Comparison of ENCODE assay signal across 12 cellular contexts in the genomic region with DNA sequence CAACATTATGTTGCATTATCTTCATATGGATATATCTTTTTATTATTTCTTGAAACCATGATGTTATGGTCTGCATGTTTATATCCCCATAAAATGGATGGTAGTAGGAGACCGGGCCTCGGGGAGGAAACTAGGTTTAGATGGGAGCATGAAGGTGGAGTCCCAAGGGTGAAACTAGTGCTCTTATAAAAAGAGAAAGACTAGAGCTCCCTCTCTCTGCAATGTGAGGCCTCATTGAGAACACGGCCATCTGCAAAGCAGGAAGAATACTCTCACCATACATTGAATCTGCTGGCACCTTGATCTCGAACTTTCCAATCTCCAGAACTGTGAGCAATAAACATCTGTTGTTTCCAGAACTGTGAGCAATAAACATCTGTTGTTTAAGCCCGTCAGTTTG.
DNase-seq lines count a peak whose midpoint lies in the region; ATAC-seq, FAIRE-seq and TF ChIP-seq lines count a peak whose summit lies in the region.
"Had no signal": no experiment of that assay in that cellular context is flagged by ENCODE, and none has a peak within 500 bp of the region (broad histone marks: within the 10 kb centered on the region; RNA-seq: fewer than 3 reads in every experiment).

No MANE protein-coding gene starts in this region.

- TF ChIP-seq CTCF in GM13976 (IDR thresholded peaks at IDR 0.05; ENCODE audit: borderline replicate concordance, control extremely low read depth, extremely low read depth, insufficient read depth, missing control alignments), result peak; percentile 41
- TF ChIP-seq CTCF in H9 (conservative IDR thresholded peaks at IDR 0.05), result peak; percentile 54; the same call in 2 of the 3 replicates
- TF ChIP-seq CTCF in esophagus muscularis mucosa (IDR thresholded peaks at IDR 0.05), result no peak
- TF ChIP-seq CTCF in natural killer cell (IDR thresholded peaks at IDR 0.05), result no peak

- H3K9me3 Mint-ChIP-seq in H9 (no peaks in the 10 kb centered on the region), natural killer cell (peaks cover 0 to 10% of the 10 kb centered on the region in 2 donors)
- peaks cover 0 to 7% of the 10 kb centered on the region in 2 donors for H3K9me3 Mint-ChIP-seq in stimulated activated naive CD8-positive, alpha-beta T cell treated with anti-CD3 and anti-CD28 coated beads, Interleukin-15, amount 100 ng/mL, for 72 hours

- no peak overlapping the region for H2AFZ ChIP-seq in H9 (ENCODE audit: low read length)

- WGBS in H9 (ENCODE audit: extremely low coverage, insufficient read length, low lambda C conversion rate), result no CpG with 5 or more reads among the region's 5 CpGs
- 87% methylated on average over 5 of the region's 5 CpGs for WGBS in esophagus muscularis mucosa

- H3K4me3 ChIP-seq in esophagus muscularis mucosa, result no peak overlapping the region
- H3K4me3 ChIP-seq: thyroid gland had no signal

- no peak overlapping the region for H3K4ac ChIP-seq in H9 (ENCODE audit: low read depth, low read length)

- no peak overlapping the region for H2BK120ac ChIP-seq in H9 (ENCODE audit: low read depth, low read length, poor library complexity, severe bottlenecking)

- no peak overlapping the region for H4K8ac ChIP-seq in H9 (replicated peaks; ENCODE audit: insufficient read length, low read depth, low read length)

- H3K9me3 ChIP-seq in H9 (ENCODE audit: control insufficient read depth, low read depth, low read length), result no peaks in the 10 kb centered on the region
- H3K9me3 ChIP-seq in esophagus muscularis mucosa, result no peaks in the 10 kb centered on the region
- H3K9me3 ChIP-seq: thyroid gland had no signal

- H3K27me3 Mint-ChIP-seq in H9 (ENCODE audit: low read depth), result no peaks in the 10 kb centered on the region
- H3K27me3 Mint-ChIP-seq in stimulated activated naive CD8-positive, alpha-beta T cell treated with anti-CD3 and anti-CD28 coated beads, Interleukin-15, amount 100 ng/mL, for 72 hours, result peaks cover 18% of the 10 kb centered on the region
- H3K27me3 Mint-ChIP-seq in natural killer cell (ENCODE audit: low read depth in 2 of 2), result no peaks in the 10 kb centered on the region
- H3K27me3 Mint-ChIP-seq: activated naive CD8-positive, alpha-beta T cell had no signal

- FAIRE-seq in HTR-8/SVneo (lab: Jason Lieb, UNC), result no peak

- H3K4me3 Mint-ChIP-seq in H9, result no peak overlapping the region
- H3K4me3 Mint-ChIP-seq in stimulated activated naive CD8-positive, alpha-beta T cell treated with anti-CD3 and anti-CD28 coated beads, Interleukin-15, amount 100 ng/mL, for 72 hours, result no peak overlapping the region
- no peak overlapping the region for H3K4me3 Mint-ChIP-seq in natural killer cell
- H3K4me3 Mint-ChIP-seq: activated CD8-positive, alpha-beta T cell treated with anti-CD3 and anti-CD28 coated beads, Interleukin-2, amount 10 ng/mL, durations not matched to agents 7 days and 5 days; activated naive CD8-positive, alpha-beta T cell had no signal

- H2BK12ac ChIP-seq in H9 (ENCODE audit: insufficient read length, low read depth, low read length), result no peak overlapping the region

- no peak overlapping the region for H4K5ac ChIP-seq in H9 (ENCODE audit: insufficient read length, low read depth, low read length)

- H3K23me2 ChIP-seq in H9 (ENCODE audit: insufficient read length, low read depth, low read length, poor library complexity, severe bottlenecking), result no peaks in the 10 kb centered on the region

- no peak for TF ChIP-seq POLR2A in esophagus muscularis mucosa (IDR thresholded peaks at IDR 0.05; ENCODE audit: low read depth)

- no peak overlapping the region for H3K4me2 ChIP-seq in H9 (ENCODE audit: insufficient read depth, insufficient read length, low read length)

- H2AK5ac ChIP-seq in H9 (ENCODE audit: insufficient read length, low read length), result no peak overlapping the region

- H4K91ac ChIP-seq in H9 (ENCODE audit: insufficient read length, low read depth, low read length), result no peak overlapping the region

- in situ Hi-C loops in GM13976 (cut with MboI; ENCODE audit: low sequenced_read_pairs, unreplicated experiment), result loop anchor here (25.0 kb wide), 1 partner anchor 229 kb away; no protein-coding TSS in a partner anchor

- no peaks in the 10 kb centered on the region for H3K4me1 ChIP-seq in H9 (ENCODE audit: insufficient read depth, low read length)
- no peaks in the 10 kb centered on the region for H3K4me1 ChIP-seq in esophagus muscularis mucosa
- H3K4me1 ChIP-seq: thyroid gland had no signal

- ATAC-seq in Right ventricle myocardium inferior (no peak), natural killer cell (no peak)
- ATAC-seq in stimulated activated naive CD8-positive, alpha-beta T cell treated with anti-CD3 and anti-CD28 coated beads, Interleukin-15, amount 100 ng/mL, for 72 hours, result no peak
- ATAC-seq: activated CD8-positive, alpha-beta T cell treated with anti-CD3 and anti-CD28 coated beads, Interleukin-2, amount 10 ng/mL, durations not matched to agents 7 days and 5 days had no signal

- no peak overlapping the region for H3K56ac ChIP-seq in H9 (ENCODE audit: insufficient read length, low read depth, low read length)

- no peak overlapping the region for H3T11ph ChIP-seq in H9 (ENCODE audit: low read length)

- H3K27ac ChIP-seq in H9 (ENCODE audit: insufficient read length, low read depth, low read length), result no peak overlapping the region
- no peak overlapping the region for H3K27ac ChIP-seq in esophagus muscularis mucosa (replicated peaks in 1 of 4)
- H3K27ac ChIP-seq: thyroid gland had no signal

- no peak overlapping the region for H2BK5ac ChIP-seq in H9 (ENCODE audit: insufficient read length, low read length)

- H3K4me1 Mint-ChIP-seq in H9 (peaks cover 8 to 11% of the 10 kb centered on the region in 2 experiments), natural killer cell (no peaks in the 10 kb centered on the region)
- peaks cover 5% of the 10 kb centered on the region for H3K4me1 Mint-ChIP-seq in stimulated activated naive CD8-positive, alpha-beta T cell treated with anti-CD3 and anti-CD28 coated beads, Interleukin-15, amount 100 ng/mL, for 72 hours

- TF ChIP-seq EP300 in esophagus muscularis mucosa (IDR thresholded peaks at IDR 0.05), result no peak

- no peak overlapping the region for H3K9ac ChIP-seq in H9 (ENCODE audit: extremely low read depth, insufficient read length, low read length)

- H3K36me3 ChIP-seq in esophagus muscularis mucosa, result no peaks in the 10 kb centered on the region
- H3K36me3 ChIP-seq: thyroid gland had no signal

- no peak overlapping the region for H3K23ac ChIP-seq in H9 (ENCODE audit: insufficient read length, low read depth, low read length)

- no peak overlapping the region for H2BK15ac ChIP-seq in H9 (ENCODE audit: low read depth, low read length)

- no peak overlapping the region for H3K14ac ChIP-seq in H9 (ENCODE audit: insufficient read depth, low read length)

- H4K20me1 ChIP-seq in H9 (ENCODE audit: control insufficient read depth, insufficient read depth, insufficient read length), result no peaks in the 10 kb centered on the region

- no peak overlapping the region for H2BK20ac ChIP-seq in H9 (ENCODE audit: low read depth, low read length, poor library complexity, severe bottlenecking)

- no peaks in the 10 kb centered on the region for H3K79me1 ChIP-seq in H9 (ENCODE audit: insufficient read depth, low read depth, low read length, poor library complexity, severe bottlenecking)

- H3K36me3 Mint-ChIP-seq in H9 (ENCODE audit: insufficient read depth in 1 of 3, low read depth in 3 of 3) (peaks cover 0 to 5% (median 0%) of the 10 kb centered on the region in 3 experiments; a peak in 1 of 7 replicates), natural killer cell (no peaks in the 10 kb centered on the region)
- H3K36me3 Mint-ChIP-seq: activated naive CD8-positive, alpha-beta T cell had no signal

- peak; percentile 22 for DNase-seq in GM13976 (ENCODE audit: low spot score)
- DNase-seq in H9, result no peak
- peak; percentile 7 for DNase-seq in NCI-H460 (ENCODE audit: extremely low read depth, low read depth)
- peak; percentile 60 for DNase-seq in esophagus muscularis mucosa (ENCODE audit: extremely low spot score)
- DNase-seq in Right ventricle myocardium inferior (ENCODE audit: missing footprints), result no peak
- no peak for DNase-seq in HTR-8/SVneo (ENCODE audit: insufficient read length, low spot score)
- no peak for DNase-seq in stimulated activated naive CD8-positive, alpha-beta T cell treated with anti-CD3 and anti-CD28 coated beads, Interleukin-15, amount 100 ng/mL, for 72 hours
- no peak for DNase-seq in natural killer cell
- DNase-seq: activated CD8-positive, alpha-beta T cell treated with anti-CD3 and anti-CD28 coated beads, Interleukin-2, amount 10 ng/mL, durations not matched to agents 7 days and 5 days; mammary epithelial cell; thyroid gland had no signal

- H3K79me2 ChIP-seq in H9 (ENCODE audit: insufficient read depth, low read length), result no peaks in the 10 kb centered on the region

- no peaks in the 10 kb centered on the region for H3K27me3 ChIP-seq in H9 (ENCODE audit: insufficient read depth, low read length)
- peaks cover 0 to 3% (median 0%) of the 10 kb centered on the region in 4 donors for H3K27me3 ChIP-seq in esophagus muscularis mucosa
- H3K27me3 ChIP-seq: thyroid gland had no signal

- H3K18ac ChIP-seq in H9 (ENCODE audit: insufficient read length, low read depth, low read length), result no peak overlapping the region

- H3K27ac Mint-ChIP-seq in H9 (no peak overlapping the region), natural killer cell (no peak overlapping the region)
- H3K27ac Mint-ChIP-seq in stimulated activated naive CD8-positive, alpha-beta T cell treated with anti-CD3 and anti-CD28 coated beads, Interleukin-15, amount 100 ng/mL, for 72 hours, result no peak overlapping the region
- H3K27ac Mint-ChIP-seq: activated CD8-positive, alpha-beta T cell treated with anti-CD3 and anti-CD28 coated beads, Interleukin-2, amount 10 ng/mL, durations not matched to agents 7 days and 5 days; activated naive CD8-positive, alpha-beta T cell had no signal

- intact Hi-C loops in esophagus muscularis mucosa (cut with DNase I), result no loop called here
- intact Hi-C loops in Right ventricle myocardium inferior (cut with DNase I), result no loop called here
- intact Hi-C loops in natural killer cell (cut with micrococcal nuclease), result no loop called here

Comparison
In these comparisons a context has a peak if more than half of its experiments do, and no peak if none do; other contexts are left out.
1. DNase-seq: peak in GM13976 (single experiment), NCI-H460 (single experiment) and esophagus muscularis mucosa (single experiment); none in H9 (single experiment), Right ventricle myocardium inferior (single experiment), HTR-8/SVneo (single experiment), stimulated activated naive CD8-positive, alpha-beta T cell treated with anti-CD3 and anti-CD28 coated beads, Interleukin-15, amount 100 ng/mL, for 72 hours (0 of 2) and natural killer cell (single experiment).
2. CTCF ChIP-seq: peak in GM13976 (single experiment) and H9 (single experiment); none in esophagus muscularis mucosa (0 of 3) and natural killer cell (single experiment).